1 cellular context compared by ENCODE assay signal in the genomic region with DNA sequence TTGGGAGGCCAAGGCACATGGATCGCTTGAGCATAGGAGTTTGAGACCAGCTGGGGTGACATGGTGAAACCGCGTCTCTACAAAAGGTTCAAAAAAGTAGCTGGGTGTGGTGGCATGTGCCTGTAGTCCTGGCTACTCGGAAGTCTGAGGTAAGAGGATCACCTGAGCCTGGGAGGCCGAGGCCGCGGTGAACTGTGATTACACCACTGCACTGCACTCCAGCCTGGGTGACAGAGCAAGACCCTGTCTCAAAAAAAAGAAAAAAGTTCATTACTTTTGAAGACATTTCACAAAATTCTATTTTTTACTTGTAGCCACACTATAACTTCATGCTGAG.
TF ChIP-seq lines count a peak whose summit lies in the region.

No MANE protein-coding gene starts in this region.

TF ChIP-seq in HCT116, 20 proteins besides CTCF, POLR2A, EP300 and RAD21:
- TF ChIP-seq CEBPB (IDR thresholded peaks at IDR 0.05; ENCODE audit: low read depth) (no peak), JUND (IDR thresholded peaks at IDR 0.05) (no peak), POLR2AphosphoS5 (IDR thresholded peaks at IDR 0.05; ENCODE audit: low read depth, low read length) (no peak), CBX3 (IDR thresholded peaks at IDR 0.05; ENCODE audit: low read depth) (no peak), EGR1 (IDR thresholded peaks at IDR 0.05; ENCODE audit: low read depth) (no peak), ZFX (IDR thresholded peaks at IDR 0.05) (no peak), EZH2 (IDR thresholded peaks at IDR 0.05) (no peak), SP1 (IDR thresholded peaks at IDR 0.05; ENCODE audit: low read depth) (no peak), YY1 (IDR thresholded peaks at IDR 0.05; ENCODE audit: extremely low read depth, insufficient replicate concordance, low read depth, low read length) (no peak)
- TF ChIP-seq, protein P1, sequence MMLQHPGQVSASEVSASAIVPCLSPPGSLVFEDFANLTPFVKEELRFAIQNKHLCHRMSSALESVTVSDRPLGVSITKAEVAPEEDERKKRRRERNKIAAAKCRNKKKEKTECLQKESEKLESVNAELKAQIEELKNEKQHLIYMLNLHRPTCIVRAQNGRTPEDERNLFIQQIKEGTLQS (IDR thresholded peaks at IDR 0.05), result no peak
